Comparison of ENCODE assay signal across 24 cellular contexts in genomic region chr5:113686599-113686998, GRCh38.
A peak's percentile ranks its signal among the peaks of the same experiment; 100 is the strongest.
DNase-seq lines count a peak whose midpoint lies in the region; ATAC-seq, FAIRE-seq and TF ChIP-seq lines count a peak whose summit lies in the region.
"Had no signal": no experiment of that assay in that cellular context is flagged by ENCODE, and none has a peak within 500 bp of the region (broad histone marks: within the 10 kb centered on the region; RNA-seq: fewer than 3 reads in every experiment).

No MANE protein-coding gene starts in this region.

- no peak for TF ChIP-seq POLR2A in HepG2 (IDR thresholded peaks at IDR 0.05; ENCODE audit: insufficient read depth in 1 of 2, low read depth in 2 of 2, low read length in 2 of 2)
- no peak for TF ChIP-seq POLR2A in right lobe of liver (IDR thresholded peaks at IDR 0.05)
- TF ChIP-seq POLR2A in HCT116 (IDR thresholded peaks at IDR 0.05; ENCODE audit: borderline replicate concordance, extremely low read depth, insufficient read depth, insufficient read length): no peak

- CTCF ChIA-PET in HepG2 (lab: Yijun Ruan, JAX; ENCODE audit: low intra/inter-chr PET ratio, low total read pairs) (no interaction called here), HCT116 (lab: Charles Lee) (interaction anchor here (4.2 kb wide), 1 partner anchor 763 kb away, joined by 17 read pairs; no protein-coding TSS in a partner anchor)

- no peak overlapping the region for H4K5ac ChIP-seq in mesendoderm (ENCODE audit: low read length)

- H3K27ac ChIP-seq in HepG2 (ENCODE audit: extremely low read length, insufficient read depth, low read length) (no peak overlapping the region), right lobe of liver (no peak overlapping the region), HCT116 (ENCODE audit: low read depth, low read length) (no peak overlapping the region), mesendoderm (ENCODE audit: low read depth, low read length) (peak overlapping the region; percentile 0)
- H3K27ac ChIP-seq: 22Rv1, BLaER1 had no signal

- no peak for TF ChIP-seq RAD21 in HepG2 (CRISPR knock-in tag; IDR thresholded peaks at IDR 0.05)
- no peak for TF ChIP-seq RAD21 in HCT116 (IDR thresholded peaks at IDR 0.05; ENCODE audit: low read depth)

- H3K9me3 Mint-ChIP-seq in stimulated activated effector memory CD8-positive, alpha-beta T cell treated with anti-CD3 and anti-CD28 coated beads, Interleukin-12 subunit alpha, Interleukin-12 subunit beta, amount 100 ng/mL, for 72 hours: no peaks in the 10 kb centered on the region
- H3K9me3 Mint-ChIP-seq: CD14-positive monocyte; CD4-positive, alpha-beta memory T cell had no signal

- H3K4me1 Mint-ChIP-seq in stimulated activated effector memory CD8-positive, alpha-beta T cell treated with anti-CD3 and anti-CD28 coated beads, Interleukin-12 subunit alpha, Interleukin-12 subunit beta, amount 100 ng/mL, for 72 hours: no peaks in the 10 kb centered on the region
- H3K4me1 Mint-ChIP-seq: CD14-positive monocyte; CD4-positive, alpha-beta memory T cell; CD4-positive, CD25-positive, alpha-beta regulatory T cell; CD8-positive, alpha-beta memory T cell had no signal

- no peaks in the 10 kb centered on the region for H3K27me3 ChIP-seq in HepG2 (ENCODE audit: control insufficient read depth in 1 of 2, insufficient read depth in 2 of 2, low read length in 2 of 2)
- no peaks in the 10 kb centered on the region for H3K27me3 ChIP-seq in right lobe of liver
- peaks cover 38% of the 10 kb centered on the region; the same call in 1 of the 2 replicates for H3K27me3 ChIP-seq in HCT116 (ENCODE audit: insufficient read depth, low read length)
- H3K27me3 ChIP-seq in mesendoderm (ENCODE audit: insufficient read depth, low read length, poor library complexity): no peaks in the 10 kb centered on the region
- H3K27me3 ChIP-seq: BLaER1 had no signal

- H3K4me1 ChIP-seq in HepG2 (ENCODE audit: insufficient read depth, low read length) (no peaks in the 10 kb centered on the region), right lobe of liver (no peaks in the 10 kb centered on the region), HCT116 (ENCODE audit: control insufficient read depth in 1 of 2, insufficient read depth in 2 of 2, low read length in 2 of 2) (no peaks in the 10 kb centered on the region), mesendoderm (ENCODE audit: control insufficient read depth, low read depth, low read length) (peaks cover 8% of the 10 kb centered on the region)
- H3K4me1 ChIP-seq: BE2C, BLaER1 had no signal

- H3K4me2 ChIP-seq in HepG2 (ENCODE audit: low read depth, low read length) (no peak overlapping the region), HCT116 (ENCODE audit: low read length) (no peak overlapping the region), mesendoderm (ENCODE audit: low read length) (no peak overlapping the region)
- H3K4me2 ChIP-seq: BLaER1 had no signal

- H3K36me3 ChIP-seq in HepG2 (replicated peaks in 1 of 2; ENCODE audit: control insufficient read depth in 1 of 2, insufficient read depth in 2 of 2, low read length in 2 of 2) (no peaks in the 10 kb centered on the region), right lobe of liver (no peaks in the 10 kb centered on the region), HCT116 (ENCODE audit: control insufficient read depth in 1 of 2, insufficient read depth in 2 of 2, low read length in 2 of 2) (no peaks in the 10 kb centered on the region), mesendoderm (ENCODE audit: control insufficient read depth, insufficient read depth, low read length) (no peaks in the 10 kb centered on the region)
- H3K36me3 ChIP-seq: BE2C, BLaER1 had no signal

- no peak overlapping the region for H3K4me3 Mint-ChIP-seq in stimulated activated effector memory CD8-positive, alpha-beta T cell treated with anti-CD3 and anti-CD28 coated beads, Interleukin-12 subunit alpha, Interleukin-12 subunit beta, amount 100 ng/mL, for 72 hours
- H3K4me3 Mint-ChIP-seq: CD14-positive monocyte; CD4-positive, alpha-beta memory T cell; CD4-positive, CD25-positive, alpha-beta regulatory T cell; CD8-positive, alpha-beta memory T cell had no signal

- H3K4me3 ChIP-seq in HepG2 (replicated peaks in 1 of 3; ENCODE audit: insufficient read depth in 1 of 3, low read depth in 2 of 3, low read length in 3 of 3) (no peak overlapping the region), right lobe of liver (no peak overlapping the region), HCT116 (replicated peaks in 1 of 2; ENCODE audit: low read depth in 1 of 2, low read length in 2 of 2) (no peak overlapping the region), mesendoderm (ENCODE audit: low read length) (no peak overlapping the region)
- H3K4me3 ChIP-seq: BLaER1 had no signal

- H3K9me2 ChIP-seq in HCT116 (ENCODE audit: insufficient read depth): no peaks in the 10 kb centered on the region

- peak; percentile 53; the same call in 2 of the 3 replicates for ATAC-seq in HepG2
- no peak for ATAC-seq in right lobe of liver
- peak; percentile 62 for ATAC-seq in HCT116
- ATAC-seq in stimulated activated effector memory CD8-positive, alpha-beta T cell treated with anti-CD3 and anti-CD28 coated beads, Interleukin-12 subunit alpha, Interleukin-12 subunit beta, amount 100 ng/mL, for 72 hours: peak; percentile 31
- ATAC-seq in HG02870 (IDR thresholded peaks at IDR 0.05; ENCODE audit: unreplicated experiment): no peak

- H3K36me3 Mint-ChIP-seq in stimulated activated effector memory CD8-positive, alpha-beta T cell treated with anti-CD3 and anti-CD28 coated beads, Interleukin-12 subunit alpha, Interleukin-12 subunit beta, amount 100 ng/mL, for 72 hours: no peaks in the 10 kb centered on the region
- H3K36me3 Mint-ChIP-seq: CD14-positive monocyte; CD4-positive, alpha-beta memory T cell; CD4-positive, CD25-positive, alpha-beta regulatory T cell; CD8-positive, alpha-beta memory T cell had no signal

- intact Hi-C loops in HepG2 (cut with micrococcal nuclease; ENCODE audit: unreplicated experiment): no loop called here
- intact Hi-C loops in right lobe of liver (cut with DNase I): no loop called here
- intact Hi-C loops in HCT116 (cut with micrococcal nuclease): loop anchor here (5.0 kb wide), 1 partner anchor 671 kb away; no protein-coding TSS in a partner anchor

- POLR2A ChIA-PET in HepG2 (lab: Yijun Ruan, JAX): no interaction called here
- POLR2A ChIA-PET in HCT116 (lab: Charles Lee): no interaction called here

- in situ Hi-C loops in HepG2 (cut with HindIII; ENCODE audit: extremely low pct_ligation_motif_present, low pct_unique_long_range_greater_than_20kb): no loop called here

- peak overlapping the region; percentile 57 for H2BK5ac ChIP-seq in mesendoderm (ENCODE audit: low read length)

- H3K9me3 ChIP-seq in HepG2 (ENCODE audit: low read length) (no peaks in the 10 kb centered on the region), right lobe of liver (no peaks in the 10 kb centered on the region), HCT116 (ENCODE audit: control insufficient read depth in 1 of 2, insufficient read depth in 1 of 2, low read depth in 1 of 2, low read length in 2 of 2) (no peaks in the 10 kb centered on the region)
- H3K9me3 ChIP-seq: BE2C, BLaER1 had no signal

- H4K8ac ChIP-seq in mesendoderm (ENCODE audit: low read depth, low read length): no peak overlapping the region

- H2BK120ac ChIP-seq in mesendoderm (ENCODE audit: low read depth, low read length): peak overlapping the region; percentile 31

- H2AK5ac ChIP-seq in mesendoderm (ENCODE audit: low read length): no peak overlapping the region

- H3K9ac ChIP-seq in HepG2 (ENCODE audit: insufficient read depth, low read depth, low read length) (no peak overlapping the region), HCT116 (ENCODE audit: low read length) (no peak overlapping the region), mesendoderm (ENCODE audit: low read length) (no peak overlapping the region)
- H3K9ac ChIP-seq: BLaER1 had no signal

- TF ChIP-seq EP300 in HepG2 (IDR thresholded peaks at IDR 0.05; ENCODE audit: low read depth in 2 of 2, low read length in 2 of 2) (no peak), HepG2 (CRISPR knock-in tag; IDR thresholded peaks at IDR 0.05; ENCODE audit: borderline replicate concordance) (no peak)

- FAIRE-seq in HepG2 (lab: Jason Lieb, UNC): no peak
- FAIRE-seq: D721Med, G401.6, GM12891, GM18507 had no signal

- H3K23ac ChIP-seq in mesendoderm (ENCODE audit: low read length): no peak overlapping the region

- WGBS in HepG2 (ENCODE audit: low lambda C conversion rate): 25% methylated on average over 3 of the region's 3 CpGs
- 91% methylated on average over 2 of the region's 3 CpGs for WGBS in right lobe of liver (ENCODE audit: insufficient coverage, low coverage, low lambda C conversion rate, missing lambda C conversion rate)
- no CpG with 5 or more reads among the region's 3 CpGs for WGBS in mesendoderm (ENCODE audit: extremely low coverage, insufficient coverage, low lambda C conversion rate)

- H3K27ac Mint-ChIP-seq in stimulated activated effector memory CD8-positive, alpha-beta T cell treated with anti-CD3 and anti-CD28 coated beads, Interleukin-12 subunit alpha, Interleukin-12 subunit beta, amount 100 ng/mL, for 72 hours: no peak overlapping the region
- H3K27ac Mint-ChIP-seq: CD14-positive monocyte; CD4-positive, alpha-beta memory T cell; CD4-positive, CD25-positive, alpha-beta regulatory T cell; CD8-positive, alpha-beta memory T cell had no signal

- no peaks in the 10 kb centered on the region for H3K79me2 ChIP-seq in HepG2 (ENCODE audit: insufficient read depth, low read length)
- no peaks in the 10 kb centered on the region for H3K79me2 ChIP-seq in HCT116 (ENCODE audit: insufficient read depth, low read length)
- H3K79me2 ChIP-seq in mesendoderm (ENCODE audit: control insufficient read depth, insufficient read depth, low read length): no peaks in the 10 kb centered on the region

- H3K4ac ChIP-seq in mesendoderm (ENCODE audit: low read depth, low read length): peak overlapping the region; percentile 84

- H4K20me1 ChIP-seq in HepG2 (ENCODE audit: insufficient read depth, low read length) (no peaks in the 10 kb centered on the region), HCT116 (ENCODE audit: insufficient read depth) (no peaks in the 10 kb centered on the region)
- H4K20me1 ChIP-seq: BLaER1 had no signal

- TF ChIP-seq CTCF in HepG2 (CRISPR knock-in tag; IDR thresholded peaks at IDR 0.05): no peak
- TF ChIP-seq CTCF in right lobe of liver (IDR thresholded peaks at IDR 0.05): no peak
- peak in 1 of 3 experiments; percentile 18; a peak in 1 of 6 replicates for TF ChIP-seq CTCF in HCT116 (IDR thresholded peaks at IDR 0.05 in 2 of 3, conservative IDR thresholded peaks at IDR 0.05 in 1 of 3; ENCODE audit: borderline replicate concordance in 1 of 3, insufficient read depth in 1 of 3, low read depth in 2 of 3, low read length in 2 of 3)

- H2BK15ac ChIP-seq in mesendoderm (replicated peaks; ENCODE audit: low read depth): no peak overlapping the region

- H3K79me1 ChIP-seq in mesendoderm (ENCODE audit: low read length): no peaks in the 10 kb centered on the region

- DNase-seq in HepG2 (ENCODE audit: low spot score): no peak
- no peak for DNase-seq in right lobe of liver
- DNase-seq in HCT116 (ENCODE audit: low read depth, low spot score): no peak
- no peak for DNase-seq in mesendoderm
- DNase-seq in stimulated activated effector memory CD8-positive, alpha-beta T cell treated with anti-CD3 and anti-CD28 coated beads, Interleukin-12 subunit alpha, Interleukin-12 subunit beta, amount 100 ng/mL, for 72 hours (ENCODE audit: low spot score in 2 of 2): no peak
- DNase-seq in hippocampal formation (lab: John Stamatoyannopoulos, UW): no peak
- no peak for DNase-seq in SKM-1 treated with dmso at 0.1 percent for 144 hours (lab: John Stamatoyannopoulos, UW; ENCODE audit: unreplicated experiment)
- DNase-seq: ACHN; BE2C; C1 segment of cervical spinal cord; CD4-positive, alpha-beta memory T cell; CD4-positive, CD25-positive, alpha-beta regulatory T cell; CD8-positive, alpha-beta memory T cell; COR-L47; DMS79 treated with DMSO at 0.1 percent for 48 hours; GF-D8 had no signal

- no peak overlapping the region for H2AFZ ChIP-seq in HepG2 (ENCODE audit: low read length)
- no peak overlapping the region for H2AFZ ChIP-seq in HCT116 (ENCODE audit: low read depth, low read length, poor library complexity, severe bottlenecking)

- H3K18ac ChIP-seq in mesendoderm (ENCODE audit: low read length): peak overlapping the region; percentile 35

- RAD21 ChIA-PET in HCT116 (lab: Charles Lee; ENCODE audit: low non-redundant PET in 1 of 2, low total read pairs in 2 of 2, uncharacterized antibody in 2 of 2, unreplicated experiment in 2 of 2): no interaction called here

- BruUV-seq in HepG2 (replicated peaks; lab: Mats Ljungman, UMichigan): no TSS peak
- no TSS peak for BruUV-seq in HCT116 (replicated peaks; lab: Mats Ljungman, UMichigan)

- H3K56ac ChIP-seq in mesendoderm (ENCODE audit: low read length): peak overlapping the region; percentile 70

Comparison
In these comparisons a context has a peak if more than half of its experiments do, and no peak if none do; other contexts are left out.
1. ATAC-seq: peak in HepG2 (single experiment), HCT116 (single experiment) and stimulated activated effector memory CD8-positive, alpha-beta T cell treated with anti-CD3 and anti-CD28 coated beads, Interleukin-12 subunit alpha, Interleukin-12 subunit beta, amount 100 ng/mL, for 72 hours (single experiment); none in right lobe of liver (0 of 4) and HG02870 (single experiment).